11 cellular contexts compared by ENCODE assay signal in genomic region chr11:119155733-119156492, GRCh38. TPM values are rescaled to one million over a fixed set of nuclear protein-coding genes. Genes with fewer than 3 reads are reported as not detected.
DNase-seq lines count a peak whose midpoint lies in the region; ATAC-seq, FAIRE-seq and TF ChIP-seq lines count a peak whose summit lies in the region.
"Had no signal": no experiment of that assay in that cellular context is flagged by ENCODE, and none has a peak within 500 bp of the region (broad histone marks: within the 10 kb centered on the region; RNA-seq: fewer than 3 reads in every experiment).

No MANE protein-coding gene starts in this region.

- DNase-seq in cardiac muscle cell (ENCODE audit: low read depth in 1 of 2, low spot score in 1 of 2), result no peak
- DNase-seq in cardiac septum (ENCODE audit: low spot score), result no peak
- DNase-seq in NCI-H69 (lab: John Stamatoyannopoulos, UW), result peak; percentile 41
- peak in 1 of 2 experiments; percentile 62 for DNase-seq in H1 (ENCODE audit: low read depth in 1 of 2, low spot score in 2 of 2)
- DNase-seq in GM19239 (ENCODE audit: insufficient read length, low spot score), result no peak
- DNase-seq in stimulated activated CD4-positive, alpha-beta T cell treated with anti-CD3 and anti-CD28 coated beads, Interleukin-1b, Interleukin-23, amount 100 ng/mL, for 48 hours, result no peak
- DNase-seq: stimulated activated naive CD4-positive, alpha-beta T cell had no signal

- H3K79me2 ChIP-seq in H1 (ENCODE audit: control insufficient read depth in 1 of 2, insufficient read depth in 2 of 2, low read length in 2 of 2), result no peaks in the 10 kb centered on the region

- peak; percentile 10 to 14; a peak in 1 of 4 replicates for TF ChIP-seq RAD21 in H1 (IDR thresholded peaks at IDR 0.05 in 1 of 2, conservative IDR thresholded peaks at IDR 0.05 in 1 of 2; ENCODE audit: low read depth in 2 of 2, low read length in 2 of 2)

- no peak overlapping the region for H2BK5ac ChIP-seq in H1 (ENCODE audit: low read depth, low read length)

- H3K36me3 ChIP-seq in cardiac muscle cell, result no peaks in the 10 kb centered on the region
- H3K36me3 ChIP-seq in H1 (ENCODE audit: control insufficient read depth in 2 of 4, insufficient read depth in 4 of 4, low read length in 3 of 4), result no peaks in the 10 kb centered on the region

- H3K56ac ChIP-seq in H1 (replicated peaks; ENCODE audit: insufficient read length, low read depth, low read length), result no peak overlapping the region

- H3K4me3 ChIP-seq in cardiac muscle cell (no peak overlapping the region), H1 (ENCODE audit: extremely low read depth in 1 of 4, insufficient read depth in 2 of 4, low read depth in 3 of 4, low read length in 4 of 4) (no peak overlapping the region)

- no peak overlapping the region for H2BK15ac ChIP-seq in H1 (ENCODE audit: low read length)

- no peak overlapping the region for H3K23ac ChIP-seq in H1 (ENCODE audit: insufficient read length)

- FAIRE-seq in H1 (lab: Jason Lieb, UNC) (no peak), GM19239 (lab: Jason Lieb, UNC) (no peak)
- FAIRE-seq: G401.6 had no signal

- H4K5ac ChIP-seq in H1 (ENCODE audit: insufficient read length, low read depth, low read length), result no peak overlapping the region

- no peaks in the 10 kb centered on the region for H4K20me1 ChIP-seq in H1 (replicated peaks in 1 of 2; ENCODE audit: control insufficient read depth in 1 of 2, insufficient read depth in 2 of 2, low read length in 2 of 2)

- H2BK20ac ChIP-seq in H1 (ENCODE audit: low read length), result no peak overlapping the region

- TF ChIP-seq CTCF in cardiac muscle cell (IDR thresholded peaks at IDR 0.05; ENCODE audit: low read depth, low read length) (peak; percentile 18), H1 (IDR thresholded peaks at IDR 0.05; ENCODE audit: control extremely low read depth in 1 of 3, insufficient read depth in 1 of 3, low read depth in 1 of 3, low read length in 3 of 3) (peak; percentile 29 to 48 (median 33))

- no peak overlapping the region for H3K9ac ChIP-seq in H1 (replicated peaks in 1 of 4; ENCODE audit: extremely low read depth in 1 of 4, low read depth in 3 of 4, low read length in 3 of 4)

- no peak overlapping the region for H2BK12ac ChIP-seq in H1 (ENCODE audit: low read depth, low read length)

- no peak overlapping the region for H3K14ac ChIP-seq in H1 (ENCODE audit: insufficient read length)

- H3K79me1 ChIP-seq in H1 (ENCODE audit: low read depth, low read length), result no peaks in the 10 kb centered on the region

- H3K23me2 ChIP-seq in H1 (ENCODE audit: low read depth, low read length), result no peaks in the 10 kb centered on the region

- H3K4me1 ChIP-seq in cardiac muscle cell (ENCODE audit: low read depth), result no peaks in the 10 kb centered on the region
- H3K4me1 ChIP-seq in H1 (replicated peaks in 1 of 4; ENCODE audit: control insufficient read depth in 3 of 4, insufficient read depth in 4 of 4, low read length in 3 of 4), result peaks cover 0 to 5% (median 2%) of the 10 kb centered on the region in 4 experiments; a peak in 4 of 7 replicates

- no peak overlapping the region for H4K8ac ChIP-seq in H1 (ENCODE audit: extremely low read depth, insufficient read depth, low read length)

- H2AK5ac ChIP-seq in H1 (ENCODE audit: low read depth, low read length), result no peak overlapping the region

- intact Hi-C loops in cardiac septum (cut with DNase I), result no loop called here

- H2BK120ac ChIP-seq in H1 (replicated peaks; ENCODE audit: low read depth, low read length), result no peak overlapping the region

- H3K27me3 ChIP-seq in cardiac muscle cell, result peaks cover 7% of the 10 kb centered on the region
- peaks cover 0 to 4% (median 3%) of the 10 kb centered on the region in 4 experiments; a peak in 5 of 7 replicates for H3K27me3 ChIP-seq in H1 (replicated peaks in 1 of 4; ENCODE audit: control insufficient read depth in 3 of 4, extremely low read depth in 1 of 4, insufficient read depth in 3 of 4, low read length in 3 of 4)

- TF ChIP-seq POLR2A in H1 (IDR thresholded peaks at IDR 0.05; ENCODE audit: control extremely low read depth in 1 of 2, low read depth in 2 of 2, low read length in 2 of 2), result no peak

- no peak for ATAC-seq in HG02610 (IDR thresholded peaks at IDR 0.05; ENCODE audit: unreplicated experiment)
- ATAC-seq in HG03469 (IDR thresholded peaks at IDR 0.05; ENCODE audit: unreplicated experiment), result no peak

- no peaks in the 10 kb centered on the region for H3K9me3 ChIP-seq in cardiac muscle cell (ENCODE audit: low read depth)
- no peaks in the 10 kb centered on the region for H3K9me3 ChIP-seq in H1 (ENCODE audit: insufficient read depth in 2 of 2, low read depth in 1 of 2, low read length in 1 of 2)

- 71% methylated on average over 8 of the region's 8 CpGs; no CpG with 5 or more reads in 1 of the 2 experiments for WGBS in H1 (ENCODE audit: extremely low coverage in 1 of 2, insufficient coverage in 1 of 2, insufficient read length in 1 of 2, insufficient replicate concordance in 2 of 2, low coverage in 1 of 2, low lambda C conversion rate in 2 of 2, missing lambda C conversion rate in 1 of 2), 2 experiments

- CTCF ChIA-PET in H1 (lab: Charles Lee; ENCODE audit: partially characterized antibody), result interaction anchor here (0.9 to 23.6 kb wide), 10 partner anchors 13 to 218 kb away, joined by 3 to 389 read pairs (median 6); partner anchors contain the start of genes CBL, HINFP, NHERF4 and NLRX1

- no peak overlapping the region for H2AFZ ChIP-seq in H1 (ENCODE audit: low read length)

- no peak overlapping the region for H4K91ac ChIP-seq in H1 (replicated peaks; ENCODE audit: insufficient read length, low read length)

- H3K27ac ChIP-seq in cardiac muscle cell, result no peak overlapping the region
- no peak overlapping the region for H3K27ac ChIP-seq in H1 (ENCODE audit: low read depth, low read length)
- H3K27ac ChIP-seq: VCaP had no signal

- no peak overlapping the region for H3K18ac ChIP-seq in H1 (ENCODE audit: extremely low read depth, low read length)

- H3K4me2 ChIP-seq in H1 (ENCODE audit: insufficient read depth in 1 of 2, low read depth in 2 of 2, low read length in 2 of 2), result no peak overlapping the region

- no peak for TF ChIP-seq EP300 in H1 (IDR thresholded peaks at IDR 0.05; ENCODE audit: borderline replicate concordance in 1 of 2, low read depth in 2 of 2, low read length in 2 of 2)

- POLR2A ChIA-PET in H1 (lab: Charles Lee; ENCODE audit: partially characterized antibody), result interaction anchor here (0.6 to 2.4 kb wide), 6 partner anchors 8 to 61 kb away, joined by 3 to 7 read pairs (median 5); partner anchors contain the start of gene ABCG4

- H3K4ac ChIP-seq in H1 (replicated peaks; ENCODE audit: insufficient read length, low read depth, low read length), result no peak overlapping the region

RNA-seq across cellular contexts. Expression of gene ABCG4, which starts 7.1 kb away (rescaled TPM):
- total RNA-seq in cardiac muscle cell (1.9 and 3.2 TPM in 2 replicates), cardiac septum (1.0 TPM)
- polyA plus RNA-seq in cardiac muscle cell (2.4 and 5.6 TPM in 2 replicates), H1 (2011; rRNA removed) (1.8 and 2.9 TPM in 2 replicates)
- total RNA-seq in H1 (2021; fragmentation: NEBNext Ultra II Directional; extraction: Animal tissue kit (Norgen Biotek cat#: 25700)), result 2.3 and 2.9 TPM in 2 replicates
- 1.3 TPM for polyA plus RNA-seq in H1 (2011; cell fraction: cytosol; rRNA removed)
- polyA plus RNA-seq in H1 (2011; cell fraction: nucleus; rRNA removed), result 4.5 TPM
- polyA plus RNA-seq in H1 (2012, experiment 1 of 2), result 1.5 to 2.0 TPM (median 1.9 TPM) in 4 replicates
- polyA plus RNA-seq in H1 (2012, experiment 2 of 2), result 1.0 TPM
- polyA plus RNA-seq in H1 (2013, experiment 1 of 2), result 1.5 TPM
- polyA plus RNA-seq in H1 (2013, experiment 2 of 2), result 1.5 TPM
- polyA minus RNA-seq in H1 (2011; rRNA and poly(A)+ RNA removed), result 2.5 and 3.1 TPM in 2 replicates
- polyA minus RNA-seq in H1 (2011; cell fraction: cytosol; rRNA and poly(A)+ RNA removed), result 1.0 TPM
- polyA minus RNA-seq in H1 (2011; cell fraction: nucleus; rRNA and poly(A)+ RNA removed), result 2.5 TPM

RNA-seq across cellular contexts. Expression of gene NLRX1, which starts 12.6 kb away (rescaled TPM):
- 24.7 and 36.8 TPM in 2 replicates for total RNA-seq in cardiac muscle cell
- 16.1 and 25.5 TPM in 2 replicates for polyA plus RNA-seq in cardiac muscle cell
- 25.4 TPM for total RNA-seq in cardiac septum
- 12.9 and 13.2 TPM in 2 replicates for total RNA-seq in H1 (2021; fragmentation: NEBNext Ultra II Directional; extraction: Animal tissue kit (Norgen Biotek cat#: 25700))
- 18.6 and 30.5 TPM in 2 replicates for polyA plus RNA-seq in H1 (2011; rRNA removed)
- polyA plus RNA-seq in H1 (2011; cell fraction: cytosol; rRNA removed), result 18.6 TPM
- 42.3 TPM for polyA plus RNA-seq in H1 (2011; cell fraction: nucleus; rRNA removed)
- polyA plus RNA-seq in H1 (2012, experiment 1 of 2), result 9.7 to 18.1 TPM (median 14.2 TPM) in 4 replicates
- 16.4 TPM for polyA plus RNA-seq in H1 (2012, experiment 2 of 2)
- polyA plus RNA-seq in H1 (2013, experiment 1 of 2), result 10.0 TPM
- polyA plus RNA-seq in H1 (2013, experiment 2 of 2), result 9.6 TPM
- polyA minus RNA-seq in H1 (2011; rRNA and poly(A)+ RNA removed), result 18.7 and 19.9 TPM in 2 replicates
- 15.4 TPM for polyA minus RNA-seq in H1 (2011; cell fraction: cytosol; rRNA and poly(A)+ RNA removed)
- polyA minus RNA-seq in H1 (2011; cell fraction: nucleus; rRNA and poly(A)+ RNA removed), result 21.6 TPM

RNA-seq across cellular contexts. Expression of gene NHERF4, which starts 29.4 kb away (rescaled TPM):
- total RNA-seq in cardiac muscle cell (0.18 and 0.69 TPM in 2 replicates), cardiac septum (not detected)
- polyA plus RNA-seq in cardiac muscle cell (0.17 and 0.29 TPM in 2 replicates), H1 (2011; rRNA removed) (0.05 and 0.20 TPM in 2 replicates)
- not detected in 2 replicates for total RNA-seq in H1 (2021; fragmentation: NEBNext Ultra II Directional; extraction: Animal tissue kit (Norgen Biotek cat#: 25700))
- polyA plus RNA-seq in H1 (2011; cell fraction: cytosol; rRNA removed), result 0.06 TPM
- polyA plus RNA-seq in H1 (2011; cell fraction: nucleus; rRNA removed), result 1.0 TPM
- 0.11 to 0.41 TPM (median 0.19 TPM) in 3 of 4 replicates, not detected in the other for polyA plus RNA-seq in H1 (2012, experiment 1 of 2)
- polyA plus RNA-seq in H1 (2012, experiment 2 of 2), result 0.08 TPM
- not detected for polyA plus RNA-seq in H1 (2013, experiment 1 of 2)
- 0.11 TPM for polyA plus RNA-seq in H1 (2013, experiment 2 of 2)
- 0.28 TPM in 1 of 2 replicates, not detected in the other for polyA minus RNA-seq in H1 (2011; rRNA and poly(A)+ RNA removed)
- not detected for polyA minus RNA-seq in H1 (2011; cell fraction: cytosol; rRNA and poly(A)+ RNA removed)
- polyA minus RNA-seq in H1 (2011; cell fraction: nucleus; rRNA and poly(A)+ RNA removed), result not detected

RNA-seq across cellular contexts. Expression of gene HINFP, which starts 34.5 kb away (rescaled TPM):
- 21.6 and 28.2 TPM in 2 replicates for total RNA-seq in cardiac muscle cell
- polyA plus RNA-seq in cardiac muscle cell, result 33.2 and 34.1 TPM in 2 replicates
- total RNA-seq in cardiac septum, result 14.5 TPM
- 35.0 and 36.6 TPM in 2 replicates for total RNA-seq in H1 (2021; fragmentation: NEBNext Ultra II Directional; extraction: Animal tissue kit (Norgen Biotek cat#: 25700))
- polyA plus RNA-seq in H1 (2011; rRNA removed), result 37.3 and 41.2 TPM in 2 replicates
- polyA plus RNA-seq in H1 (2011; cell fraction: cytosol; rRNA removed), result 42.7 TPM
- polyA plus RNA-seq in H1 (2011; cell fraction: nucleus; rRNA removed), result 75.6 TPM
- 21.7 to 33.1 TPM (median 27.9 TPM) in 4 replicates for polyA plus RNA-seq in H1 (2012, experiment 1 of 2)
- 15.8 TPM for polyA plus RNA-seq in H1 (2012, experiment 2 of 2)
- 21.5 TPM for polyA plus RNA-seq in H1 (2013, experiment 1 of 2)
- polyA plus RNA-seq in H1 (2013, experiment 2 of 2), result 19.9 TPM
- 55.7 and 67.4 TPM in 2 replicates for polyA minus RNA-seq in H1 (2011; rRNA and poly(A)+ RNA removed)
- 22.5 TPM for polyA minus RNA-seq in H1 (2011; cell fraction: cytosol; rRNA and poly(A)+ RNA removed)
- 48.1 TPM for polyA minus RNA-seq in H1 (2011; cell fraction: nucleus; rRNA and poly(A)+ RNA removed)

RNA-seq across cellular contexts. Expression of gene C2CD2L, which starts 48.8 kb away (rescaled TPM):
- 16.4 and 20.8 TPM in 2 replicates for total RNA-seq in cardiac muscle cell
- polyA plus RNA-seq in cardiac muscle cell, result 11.1 and 14.8 TPM in 2 replicates
- total RNA-seq in cardiac septum, result 11.8 TPM
- total RNA-seq in H1 (2021; fragmentation: NEBNext Ultra II Directional; extraction: Animal tissue kit (Norgen Biotek cat#: 25700)), result 3.3 and 4.0 TPM in 2 replicates
- polyA plus RNA-seq in H1 (2011; rRNA removed), result 2.5 and 3.4 TPM in 2 replicates
- polyA plus RNA-seq in H1 (2011; cell fraction: cytosol; rRNA removed), result 2.4 TPM
- 10.6 TPM for polyA plus RNA-seq in H1 (2011; cell fraction: nucleus; rRNA removed)
- 2.4 to 3.1 TPM (median 2.9 TPM) in 4 replicates for polyA plus RNA-seq in H1 (2012, experiment 1 of 2)
- 1.8 TPM for polyA plus RNA-seq in H1 (2012, experiment 2 of 2)
- 3.9 TPM for polyA plus RNA-seq in H1 (2013, experiment 1 of 2)
- polyA plus RNA-seq in H1 (2013, experiment 2 of 2), result 3.4 TPM
- polyA minus RNA-seq in H1 (2011; rRNA and poly(A)+ RNA removed), result 2.8 and 3.4 TPM in 2 replicates
- 3.7 TPM for polyA minus RNA-seq in H1 (2011; cell fraction: cytosol; rRNA and poly(A)+ RNA removed)
- polyA minus RNA-seq in H1 (2011; cell fraction: nucleus; rRNA and poly(A)+ RNA removed), result 4.6 TPM
